Comparison of ENCODE assay signal across 8 cellular contexts in the genomic region with DNA sequence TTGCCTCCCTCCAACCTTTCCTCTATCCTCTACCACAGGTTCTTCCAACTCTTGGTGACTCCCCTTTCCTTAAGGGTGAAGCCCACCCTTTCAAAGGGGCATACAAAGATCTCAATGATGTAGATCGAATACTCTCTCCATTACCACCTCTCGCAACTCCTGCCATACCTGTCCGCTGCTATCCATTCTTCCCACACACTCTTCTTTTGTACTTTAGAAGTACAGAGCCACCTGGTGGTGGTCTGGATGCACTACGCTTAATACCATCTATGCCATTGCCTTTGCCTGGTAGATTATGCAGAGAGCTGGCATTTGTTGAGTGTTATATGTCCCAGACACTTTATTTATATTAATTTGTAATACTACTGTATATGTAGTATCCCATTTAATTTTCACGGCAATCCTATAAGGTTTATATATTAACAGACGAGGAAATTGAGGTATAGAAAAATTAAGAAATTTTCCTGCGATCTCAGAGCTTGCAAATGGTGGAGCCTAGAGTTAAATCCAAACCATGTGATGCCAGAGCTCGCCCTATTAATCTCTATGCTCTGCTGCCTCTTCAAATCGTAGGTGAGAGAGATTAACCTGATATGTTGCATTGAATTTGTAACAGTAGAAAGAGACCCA. TPM values are rescaled to one million over a fixed set of nuclear protein-coding genes. Genes with fewer than 3 reads are reported as not detected.
DNase-seq lines count a peak whose midpoint lies in the region; ATAC-seq and TF ChIP-seq lines count a peak whose summit lies in the region.

No MANE protein-coding gene starts in this region.

- H3K4me1 ChIP-seq in thyroid gland = peaks cover 20 to 25% of the 10 kb centered on the region in 2 donors

- no peak overlapping the region for H3K4me3 ChIP-seq in thyroid gland (replicated peaks in 1 of 3)

- no peak overlapping the region for H3K4me3 Mint-ChIP-seq in CD14-positive monocyte
- no peak overlapping the region for H3K4me3 Mint-ChIP-seq in activated CD8-positive, alpha-beta T cell treated with anti-CD3 and anti-CD28 coated beads, Interleukin-2, amount 10 ng/mL, durations not matched to agents 7 days and 5 days

- no peaks in the 10 kb centered on the region for H3K36me3 ChIP-seq in thyroid gland

- POLR2A ChIA-PET in activated CD8-positive, alpha-beta T cell treated with anti-CD3 and anti-CD28 coated beads, Interleukin-2, amount 10 ng/mL, durations not matched to agents 7 days and 5 days (lab: Charles Lee) = interaction anchor here (1.2 kb wide), 1 partner anchor 46 kb away, joined by 3 read pairs; no protein-coding TSS in a partner anchor

- no peaks in the 10 kb centered on the region for H3K9me3 ChIP-seq in thyroid gland

- TF ChIP-seq CTCF in CD14-positive monocyte (IDR thresholded peaks at IDR 0.05) = peak; percentile 93
- peak; percentile 27 to 86 (median 79) for TF ChIP-seq CTCF in thyroid gland (IDR thresholded peaks at IDR 0.05)

- CTCF ChIA-PET in activated CD8-positive, alpha-beta T cell treated with anti-CD3 and anti-CD28 coated beads, Interleukin-2, amount 10 ng/mL, durations not matched to agents 7 days and 5 days (lab: Charles Lee) = interaction anchor here (0.7 to 4.5 kb wide), 36 partner anchors 9 to 706 kb away, joined by 3 to 38 read pairs (median 5); a partner anchor contains a TSS

- no peaks in the 10 kb centered on the region for H3K27me3 ChIP-seq in thyroid gland

- no peaks in the 10 kb centered on the region for H3K27me3 Mint-ChIP-seq in CD14-positive monocyte (ENCODE audit: low read depth in 3 of 3)
- peaks cover 7% of the 10 kb centered on the region for H3K27me3 Mint-ChIP-seq in activated CD8-positive, alpha-beta T cell treated with anti-CD3 and anti-CD28 coated beads, Interleukin-2, amount 10 ng/mL, durations not matched to agents 7 days and 5 days (ENCODE audit: low read depth)

- TF ChIP-seq POLR2A in thyroid gland (IDR thresholded peaks at IDR 0.05) = no peak

- H3K9me3 Mint-ChIP-seq in CD14-positive monocyte = no peaks in the 10 kb centered on the region
- H3K9me3 Mint-ChIP-seq in activated CD8-positive, alpha-beta T cell treated with anti-CD3 and anti-CD28 coated beads, Interleukin-2, amount 10 ng/mL, durations not matched to agents 7 days and 5 days (ENCODE audit: insufficient read depth) = no peaks in the 10 kb centered on the region

- intact Hi-C loops in CD14-positive monocyte (cut with micrococcal nuclease) (loop anchor here in 1 of 2 donors (10.0 kb wide), 1 partner anchor 68 kb away; no protein-coding TSS in a partner anchor), thyroid gland (cut with DNase I) (loop anchor here (10.0 kb wide), 1 partner anchor 62 kb away; no protein-coding TSS in a partner anchor)

- H3K4me1 Mint-ChIP-seq in CD14-positive monocyte = peaks cover 2% of the 10 kb centered on the region
- peaks cover 5% of the 10 kb centered on the region for H3K4me1 Mint-ChIP-seq in activated CD8-positive, alpha-beta T cell treated with anti-CD3 and anti-CD28 coated beads, Interleukin-2, amount 10 ng/mL, durations not matched to agents 7 days and 5 days (ENCODE audit: low read depth)

- no peak overlapping the region for H3K27ac Mint-ChIP-seq in CD14-positive monocyte
- H3K27ac Mint-ChIP-seq in activated CD8-positive, alpha-beta T cell treated with anti-CD3 and anti-CD28 coated beads, Interleukin-2, amount 10 ng/mL, durations not matched to agents 7 days and 5 days = no peak overlapping the region

- peak overlapping the region; percentile 45 for H3K27ac ChIP-seq in epithelial cell of prostate
- no peak overlapping the region for H3K27ac ChIP-seq in thyroid gland

- peaks cover 30 to 32% of the 10 kb centered on the region in 2 donors for H3K36me3 Mint-ChIP-seq in CD14-positive monocyte
- no peaks in the 10 kb centered on the region for H3K36me3 Mint-ChIP-seq in activated CD8-positive, alpha-beta T cell treated with anti-CD3 and anti-CD28 coated beads, Interleukin-2, amount 10 ng/mL, durations not matched to agents 7 days and 5 days (ENCODE audit: low read depth)

- WGBS in thyroid gland, 2 donors = 40 to 41% methylated on average over 9 of the region's 9 CpGs

- no peak for DNase-seq in CD14-positive monocyte (ENCODE audit: low spot score)
- DNase-seq in NCI-H774 (lab: John Stamatoyannopoulos, UW) = peak; percentile 60
- DNase-seq in activated CD8-positive, alpha-beta T cell treated with anti-CD3 and anti-CD28 coated beads, Interleukin-2, amount 10 ng/mL, durations not matched to agents 7 days and 5 days = peak; percentile 66
- no peak for DNase-seq in epithelial cell of prostate (ENCODE audit: low read depth, low spot score)
- DNase-seq in myocyte (ENCODE audit: low read depth) = peak; percentile 64
- peak; percentile 73 to 76 for DNase-seq in thyroid gland

- ATAC-seq in GM19035 (IDR thresholded peaks at IDR 0.05; ENCODE audit: unreplicated experiment) (peak; percentile 78), HG03439 (IDR thresholded peaks at IDR 0.05; ENCODE audit: unreplicated experiment) (peak; percentile 80)
- ATAC-seq in activated CD8-positive, alpha-beta T cell treated with anti-CD3 and anti-CD28 coated beads, Interleukin-2, amount 10 ng/mL, durations not matched to agents 7 days and 5 days = peak; percentile 84

RNA-seq across cellular contexts. Expression of a gene that starts 22.9 kb away (rescaled TPM):
- polyA plus RNA-seq in CD14-positive monocyte = not detected
- not detected for total RNA-seq in activated CD8-positive, alpha-beta T cell treated with anti-CD3 and anti-CD28 coated beads, Interleukin-2, amount 10 ng/mL, durations not matched to agents 7 days and 5 days
- total RNA-seq in myocyte (not detected in 2 replicates), thyroid gland (not detected)
- polyA plus RNA-seq in myocyte (2012) = not detected

RNA-seq across cellular contexts. Expression of a gene that starts 36.7 kb away (rescaled TPM):
- 10 to 100 TPM; 16.7 to 20.6 TPM for polyA plus RNA-seq in CD14-positive monocyte
- total RNA-seq in activated CD8-positive, alpha-beta T cell treated with anti-CD3 and anti-CD28 coated beads, Interleukin-2, amount 10 ng/mL, durations not matched to agents 7 days and 5 days = under 1 TPM; 0.31 to 0.84 TPM
- 0.51 and 0.88 TPM in 2 replicates for total RNA-seq in myocyte
- 31.9 TPM for polyA plus RNA-seq in myocyte (2012)
- 1 to 10 TPM; 3.0 to 6.6 (median 4.6) TPM for total RNA-seq in thyroid gland

Comparison
In these comparisons a context has a peak if more than half of its experiments do, and no peak if none do; other contexts are left out.
1. DNase-seq: peak in NCI-H774 (single experiment), activated CD8-positive, alpha-beta T cell treated with anti-CD3 and anti-CD28 coated beads, Interleukin-2, amount 10 ng/mL, durations not matched to agents 7 days and 5 days (single experiment), myocyte (single experiment) and thyroid gland (2 of 2); none in CD14-positive monocyte (single experiment) and epithelial cell of prostate (single experiment).
2. Peak in every context shown above with its lines, with median percentiles within 50 percentile points of each other: ATAC-seq.